ENCODE assay signal across 1 cellular context in the genomic region with DNA sequence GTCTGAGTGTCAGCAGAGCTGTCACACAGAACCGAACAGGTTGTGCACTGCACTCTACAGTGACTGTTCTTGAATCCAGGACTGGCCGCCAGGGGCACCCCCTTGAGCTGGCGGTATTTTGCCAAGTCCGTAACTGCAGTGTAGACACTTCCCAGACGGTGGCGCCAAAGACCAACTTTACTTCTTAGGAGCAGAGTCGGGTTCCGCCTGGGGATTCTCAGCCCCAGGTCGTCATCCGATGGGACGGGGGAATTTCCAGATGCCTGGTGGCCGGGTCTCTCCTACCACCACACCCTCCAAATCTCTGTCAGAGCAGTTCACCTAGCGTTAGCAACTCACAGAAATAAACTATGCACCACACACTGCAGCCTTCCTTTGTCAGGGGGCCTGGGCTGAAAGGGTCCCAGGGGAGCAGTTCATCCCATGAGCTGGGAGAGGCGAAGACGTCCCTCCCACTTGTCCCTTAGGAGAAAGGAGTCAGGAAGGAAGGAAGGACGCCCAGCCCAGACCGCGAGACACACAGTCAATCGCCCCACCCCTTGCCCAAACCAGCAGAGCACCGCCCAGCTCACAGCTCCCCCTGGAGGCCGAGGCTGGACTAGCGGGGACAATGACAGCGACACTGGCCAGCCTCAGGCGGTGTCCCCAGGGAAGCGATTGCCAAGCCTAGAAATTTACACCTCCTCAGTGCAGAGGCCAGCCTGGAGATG.
TF ChIP-seq lines count a peak whose summit lies in the region.

No MANE protein-coding gene starts in this region.

TF ChIP-seq in HepG2, 621 proteins besides CTCF, POLR2A, EP300 and RAD21 (continued from another document and continues in another):
- TF ChIP-seq, protein P1, sequence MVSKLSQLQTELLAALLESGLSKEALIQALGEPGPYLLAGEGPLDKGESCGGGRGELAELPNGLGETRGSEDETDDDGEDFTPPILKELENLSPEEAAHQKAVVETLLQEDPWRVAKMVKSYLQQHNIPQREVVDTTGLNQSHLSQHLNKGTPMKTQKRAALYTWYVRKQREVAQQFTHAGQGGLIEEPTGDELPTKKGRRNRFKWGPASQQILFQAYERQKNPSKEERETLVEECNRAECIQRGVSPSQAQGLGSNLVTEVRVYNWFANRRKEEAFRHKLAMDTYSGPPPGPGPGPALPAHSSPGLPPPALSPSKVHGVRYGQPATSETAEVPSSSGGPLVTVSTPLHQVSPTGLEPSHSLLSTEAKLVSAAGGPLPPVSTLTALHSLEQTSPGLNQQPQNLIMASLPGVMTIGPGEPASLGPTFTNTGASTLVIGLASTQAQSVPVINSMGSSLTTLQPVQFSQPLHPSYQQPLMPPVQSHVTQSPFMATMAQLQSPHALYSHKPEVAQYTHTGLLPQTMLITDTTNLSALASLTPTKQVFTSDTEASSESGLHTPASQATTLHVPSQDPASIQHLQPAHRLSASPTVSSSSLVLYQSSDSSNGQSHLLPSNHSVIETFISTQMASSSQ (IDR thresholded peaks at IDR 0.05; ENCODE audit: low read depth): no peak
- TF ChIP-seq, protein P1 (CRISPR knock-in tag; IDR thresholded peaks at IDR 0.05; ENCODE audit: borderline replicate concordance): peak; percentile 56; the same call in 1 of the 2 replicates
- TF ChIP-seq RERE (CRISPR knock-in tag; IDR thresholded peaks at IDR 0.05; ENCODE audit: low read depth): no peak
- no peak for TF ChIP-seq ZNF766 (CRISPR knock-in tag; IDR thresholded peaks at IDR 0.05; ENCODE audit: borderline replicate concordance)
- TF ChIP-seq MTA3 (CRISPR knock-in tag; IDR thresholded peaks at IDR 0.05): no peak
- peak; percentile 24; the same call in 1 of the 2 replicates for TF ChIP-seq ZNF124 (CRISPR knock-in tag; IDR thresholded peaks at IDR 0.05)
- no peak for TF ChIP-seq ZNF780A (CRISPR knock-in tag; IDR thresholded peaks at IDR 0.05)
- no peak for TF ChIP-seq AHR (CRISPR knock-in tag; IDR thresholded peaks at IDR 0.05)
- peak; percentile 66; the same call in 1 of the 2 replicates for TF ChIP-seq NR2C2 (CRISPR knock-in tag; IDR thresholded peaks at IDR 0.05; ENCODE audit: borderline replicate concordance)
- TF ChIP-seq KDM5A (IDR thresholded peaks at IDR 0.05; ENCODE audit: borderline replicate concordance, low read length): peak; percentile 63; the same call in 1 of the 2 replicates
- TF ChIP-seq SRSF4 (IDR thresholded peaks at IDR 0.05; ENCODE audit: low read depth, low read length, poor library complexity, severe bottlenecking): no peak
- no peak for TF ChIP-seq SNAPC2 (CRISPR knock-in tag; IDR thresholded peaks at IDR 0.05)
- TF ChIP-seq, protein P2, sequence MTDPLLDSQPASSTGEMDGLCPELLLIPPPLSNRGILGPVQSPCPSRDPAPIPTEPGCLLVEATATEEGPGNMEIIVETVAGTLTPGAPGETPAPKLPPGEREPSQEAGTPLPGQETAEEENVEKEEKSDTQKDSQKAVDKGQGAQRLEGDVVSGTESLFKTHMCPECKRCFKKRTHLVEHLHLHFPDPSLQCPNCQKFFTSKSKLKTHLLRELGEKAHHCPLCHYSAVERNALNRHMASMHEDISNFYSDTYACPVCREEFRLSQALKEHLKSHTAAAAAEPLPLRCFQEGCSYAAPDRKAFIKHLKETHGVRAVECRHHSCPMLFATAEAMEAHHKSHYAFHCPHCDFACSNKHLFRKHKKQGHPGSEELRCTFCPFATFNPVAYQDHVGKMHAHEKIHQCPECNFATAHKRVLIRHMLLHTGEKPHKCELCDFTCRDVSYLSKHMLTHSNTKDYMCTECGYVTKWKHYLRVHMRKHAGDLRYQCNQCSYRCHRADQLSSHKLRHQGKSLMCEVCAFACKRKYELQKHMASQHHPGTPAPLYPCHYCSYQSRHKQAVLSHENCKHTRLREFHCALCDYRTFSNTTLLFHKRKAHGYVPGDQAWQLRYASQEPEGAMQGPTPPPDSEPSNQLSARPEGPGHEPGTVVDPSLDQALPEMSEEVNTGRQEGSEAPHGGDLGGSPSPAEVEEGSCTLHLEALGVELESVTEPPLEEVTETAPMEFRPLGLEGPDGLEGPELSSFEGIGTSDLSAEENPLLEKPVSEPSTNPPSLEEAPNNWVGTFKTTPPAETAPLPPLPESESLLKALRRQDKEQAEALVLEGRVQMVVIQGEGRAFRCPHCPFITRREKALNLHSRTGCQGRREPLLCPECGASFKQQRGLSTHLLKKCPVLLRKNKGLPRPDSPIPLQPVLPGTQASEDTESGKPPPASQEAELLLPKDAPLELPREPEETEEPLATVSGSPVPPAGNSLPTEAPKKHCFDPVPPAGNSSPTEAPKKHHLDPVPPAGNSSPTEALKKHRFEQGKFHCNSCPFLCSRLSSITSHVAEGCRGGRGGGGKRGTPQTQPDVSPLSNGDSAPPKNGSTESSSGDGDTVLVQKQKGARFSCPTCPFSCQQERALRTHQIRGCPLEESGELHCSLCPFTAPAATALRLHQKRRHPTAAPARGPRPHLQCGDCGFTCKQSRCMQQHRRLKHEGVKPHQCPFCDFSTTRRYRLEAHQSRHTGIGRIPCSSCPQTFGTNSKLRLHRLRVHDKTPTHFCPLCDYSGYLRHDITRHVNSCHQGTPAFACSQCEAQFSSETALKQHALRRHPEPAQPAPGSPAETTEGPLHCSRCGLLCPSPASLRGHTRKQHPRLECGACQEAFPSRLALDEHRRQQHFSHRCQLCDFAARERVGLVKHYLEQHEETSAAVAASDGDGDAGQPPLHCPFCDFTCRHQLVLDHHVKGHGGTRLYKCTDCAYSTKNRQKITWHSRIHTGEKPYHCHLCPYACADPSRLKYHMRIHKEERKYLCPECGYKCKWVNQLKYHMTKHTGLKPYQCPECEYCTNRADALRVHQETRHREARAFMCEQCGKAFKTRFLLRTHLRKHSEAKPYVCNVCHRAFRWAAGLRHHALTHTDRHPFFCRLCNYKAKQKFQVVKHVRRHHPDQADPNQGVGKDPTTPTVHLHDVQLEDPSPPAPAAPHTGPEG (CRISPR knock-in tag; IDR thresholded peaks at IDR 0.05): peak; percentile 38; the same call in 1 of the 2 replicates
- no peak for TF ChIP-seq CHCHD3 (CRISPR knock-in tag; IDR thresholded peaks at IDR 0.05)
- no peak for TF ChIP-seq ZNF598 (CRISPR knock-in tag; IDR thresholded peaks at IDR 0.05; ENCODE audit: borderline replicate concordance)
- peak; percentile 66; the same call in 1 of the 2 replicates for TF ChIP-seq MTA1 (CRISPR knock-in tag; IDR thresholded peaks at IDR 0.05; ENCODE audit: borderline replicate concordance)
- TF ChIP-seq RCOR2 (CRISPR knock-in tag; IDR thresholded peaks at IDR 0.05): 0 out of 2 replicates have a peak, but pooled peaks have one; percentile 38
- peak; percentile 59 for TF ChIP-seq ZFY (CRISPR knock-in tag; IDR thresholded peaks at IDR 0.05)
- peak; percentile 67; the same call in 1 of the 2 replicates for TF ChIP-seq ZSCAN21 (CRISPR knock-in tag; IDR thresholded peaks at IDR 0.05; ENCODE audit: borderline replicate concordance)
- TF ChIP-seq ZNF24 (IDR thresholded peaks at IDR 0.05): 0 out of 2 replicates have a peak, but pooled peaks have one; percentile 14
- 0 out of 2 replicates have a peak, but pooled peaks have one; percentile 46 for TF ChIP-seq ZNF263 (CRISPR knock-in tag; IDR thresholded peaks at IDR 0.05)
- TF ChIP-seq RBAK (CRISPR knock-in tag; IDR thresholded peaks at IDR 0.05): 0 out of 2 replicates have a peak, but pooled peaks have one; percentile 49
- TF ChIP-seq RXRA (CRISPR knock-in tag; IDR thresholded peaks at IDR 0.05): peak; percentile 80
- peak; percentile 57 for TF ChIP-seq GATAD1 (CRISPR knock-in tag; IDR thresholded peaks at IDR 0.05)
- TF ChIP-seq ZSCAN31 (CRISPR knock-in tag; IDR thresholded peaks at IDR 0.05; ENCODE audit: low read depth): peak; percentile 43; the same call in 1 of the 2 replicates
- no peak for TF ChIP-seq ZNF235 (CRISPR knock-in tag; IDR thresholded peaks at IDR 0.05; ENCODE audit: borderline replicate concordance)
- TF ChIP-seq ELF4 (CRISPR knock-in tag; IDR thresholded peaks at IDR 0.05; ENCODE audit: borderline replicate concordance): no peak
- no peak for TF ChIP-seq NFRKB (IDR thresholded peaks at IDR 0.05)
- TF ChIP-seq, protein P3, sequence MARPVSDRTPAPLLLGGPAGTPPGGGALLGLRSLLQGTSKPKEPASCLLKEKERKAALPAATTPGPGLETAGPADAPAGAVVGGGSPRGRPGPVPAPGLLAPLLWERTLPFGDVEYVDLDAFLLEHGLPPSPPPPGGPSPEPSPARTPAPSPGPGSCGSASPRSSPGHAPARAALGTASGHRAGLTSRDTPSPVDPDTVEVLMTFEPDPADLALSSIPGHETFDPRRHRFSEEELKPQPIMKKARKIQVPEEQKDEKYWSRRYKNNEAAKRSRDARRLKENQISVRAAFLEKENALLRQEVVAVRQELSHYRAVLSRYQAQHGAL (CRISPR knock-in tag; IDR thresholded peaks at IDR 0.05; ENCODE audit: not compliant biosample characterization): peak; percentile 70
- TF ChIP-seq, protein P4, sequence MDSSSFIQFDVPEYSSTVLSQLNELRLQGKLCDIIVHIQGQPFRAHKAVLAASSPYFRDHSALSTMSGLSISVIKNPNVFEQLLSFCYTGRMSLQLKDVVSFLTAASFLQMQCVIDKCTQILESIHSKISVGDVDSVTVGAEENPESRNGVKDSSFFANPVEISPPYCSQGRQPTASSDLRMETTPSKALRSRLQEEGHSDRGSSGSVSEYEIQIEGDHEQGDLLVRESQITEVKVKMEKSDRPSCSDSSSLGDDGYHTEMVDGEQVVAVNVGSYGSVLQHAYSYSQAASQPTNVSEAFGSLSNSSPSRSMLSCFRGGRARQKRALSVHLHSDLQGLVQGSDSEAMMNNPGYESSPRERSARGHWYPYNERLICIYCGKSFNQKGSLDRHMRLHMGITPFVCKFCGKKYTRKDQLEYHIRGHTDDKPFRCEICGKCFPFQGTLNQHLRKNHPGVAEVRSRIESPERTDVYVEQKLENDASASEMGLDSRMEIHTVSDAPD (CRISPR knock-in tag; IDR thresholded peaks at IDR 0.05): no peak
- TF ChIP-seq STAT6 (CRISPR knock-in tag; IDR thresholded peaks at IDR 0.05; ENCODE audit: borderline replicate concordance): no peak
